In the genomic region with DNA sequence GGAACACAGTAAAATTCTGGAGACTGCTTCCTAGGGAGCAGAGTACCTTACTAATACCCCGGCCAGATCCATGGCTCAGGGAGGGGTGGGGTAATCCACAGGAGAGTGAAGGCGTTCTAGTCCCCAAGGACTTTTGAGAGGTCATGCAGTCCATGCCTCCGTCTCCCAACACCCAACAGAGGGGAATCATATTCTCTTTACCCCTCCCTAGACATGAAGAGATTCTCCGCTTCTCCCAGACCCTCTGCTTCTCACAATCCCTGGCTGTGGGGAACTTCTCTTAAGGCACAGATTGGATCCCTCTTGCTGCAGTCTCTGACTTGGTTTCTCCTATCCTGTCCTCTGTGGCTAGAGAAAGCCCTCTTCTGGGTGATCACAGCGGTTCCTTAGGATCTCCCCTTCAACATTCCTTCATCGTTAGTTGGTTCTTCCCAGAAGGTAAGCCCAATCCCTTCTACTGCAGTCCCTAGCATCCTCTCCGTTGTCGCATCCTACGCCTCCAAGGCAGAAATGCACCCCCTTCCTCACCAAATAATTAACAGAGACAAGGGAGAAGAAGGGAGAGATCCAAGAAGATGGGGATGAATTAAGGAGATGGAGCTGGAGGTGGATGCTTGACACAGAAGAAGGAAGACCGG, we compare ENCODE assay signal across 8 cellular contexts. TPM values are rescaled to one million over a fixed set of nuclear protein-coding genes. Genes with fewer than 3 reads are reported as not detected.
DNase-seq lines count a peak whose midpoint lies in the region; ATAC-seq, FAIRE-seq and TF ChIP-seq lines count a peak whose summit lies in the region.

No MANE protein-coding gene starts in this region.

- H3K36me3 ChIP-seq in RWPE2 (ENCODE audit: low read depth) = no peaks in the 10 kb centered on the region

- no peaks in the 10 kb centered on the region for H3K9me3 ChIP-seq in RWPE2 (ENCODE audit: severe bottlenecking)

- DNase-seq in GM12864 (ENCODE audit: low read depth) = no peak
- no peak for DNase-seq in RWPE2 (ENCODE audit: low spot score)
- no peak for DNase-seq in fibroblast of the aortic adventitia (ENCODE audit: low read depth)
- DNase-seq in retinal pigment epithelial cell (ENCODE audit: low read depth) = no peak
- no peak for DNase-seq in RCC 7860 (ENCODE audit: low spot score)
- DNase-seq in HuH-7.5 (ENCODE audit: low spot score) = no peak
- no peak for DNase-seq in DMS53 treated with DMSO at 0.1 percent for 48 hours (lab: John Stamatoyannopoulos, UW; ENCODE audit: unreplicated experiment)
- no peak for DNase-seq in left colon

- ATAC-seq in RWPE2 (ENCODE audit: low read depth) (no peak), left colon (no peak)

- TF ChIP-seq CTCF in GM12864 (IDR thresholded peaks at IDR 0.05; ENCODE audit: low read depth, low read length, missing control alignments) (no peak), RWPE2 (IDR thresholded peaks at IDR 0.05; ENCODE audit: poor library complexity, severe bottlenecking) (no peak), fibroblast of the aortic adventitia (IDR thresholded peaks at IDR 0.05; ENCODE audit: insufficient read depth, low read length) (no peak), retinal pigment epithelial cell (conservative IDR thresholded peaks at IDR 0.05; ENCODE audit: low read depth, low read length) (no peak)

- H3K27me3 ChIP-seq in RWPE2 (ENCODE audit: insufficient read depth, poor library complexity, severe bottlenecking) = no peaks in the 10 kb centered on the region

- H3K4me3 ChIP-seq in GM12864 (ENCODE audit: low read depth, low read length) (peak overlapping the region; percentile 53), RWPE2 (ENCODE audit: severe bottlenecking) (peak overlapping the region; percentile 41), fibroblast of the aortic adventitia (ENCODE audit: low read depth, low read length) (peak overlapping the region; percentile 88), retinal pigment epithelial cell (ENCODE audit: low read length) (peak overlapping the region; percentile 65)

- H3K4me1 ChIP-seq in RWPE2 (ENCODE audit: insufficient read depth, poor library complexity, severe bottlenecking) = peaks cover 22% of the 10 kb centered on the region

- H3K27ac ChIP-seq in RWPE2 (ENCODE audit: poor library complexity, severe bottlenecking) = no peak overlapping the region

- FAIRE-seq in RCC 7860 (lab: Jason Lieb, UNC) = no peak

- intact Hi-C loops in left colon (cut with DNase I, micrococcal nuclease) = no loop called here

RNA-seq across cellular contexts. Expression of gene GGT7, which starts 0.6 kb away (rescaled TPM):
- total RNA-seq in fibroblast of the aortic adventitia (ENCODE audit: low replicate concordance) (5.2 and 6.5 TPM in 2 replicates), left colon (10 to 100 TPM; 20.5 to 22.5 TPM)

RNA-seq across cellular contexts. Expression of gene ACSS2, which starts 4.3 kb away (rescaled TPM):
- total RNA-seq in fibroblast of the aortic adventitia (ENCODE audit: low replicate concordance) = 32.3 and 65.3 TPM in 2 replicates
- total RNA-seq in left colon = 100 to 1,000 TPM; 343 to 383 TPM

RNA-seq across cellular contexts. Expression of gene NCOA6, which starts 46.6 kb away (rescaled TPM):
- 11.3 and 14.3 TPM in 2 replicates for total RNA-seq in fibroblast of the aortic adventitia (ENCODE audit: low replicate concordance)
- 10 to 100 TPM; 36.1 to 40.0 TPM for total RNA-seq in left colon
